Comparison of ENCODE assay signal across 1 cellular context in genomic region chr16:75648265-75649076, GRCh38.
A peak's percentile ranks its signal among the peaks of the same experiment; 100 is the strongest.
TF ChIP-seq lines count a peak whose summit lies in the region.

No MANE protein-coding gene starts in this region.

TF ChIP-seq in K562, 482 proteins besides CTCF, POLR2A, EP300 and RAD21 (continued from another document and continues in another):
- no peak for TF ChIP-seq ZBTB11 (CRISPR knock-in tag; IDR thresholded peaks at IDR 0.05)
- TF ChIP-seq SNRNP70 (optimal IDR thresholded peaks at IDR 0.05; ENCODE audit: low read depth, low read length), result no peak
- no peak for TF ChIP-seq ESRRB (CRISPR knock-in tag; IDR thresholded peaks at IDR 0.05; ENCODE audit: borderline replicate concordance)
- TF ChIP-seq TRIM28 (IDR thresholded peaks at IDR 0.05), result no peak
- 0 out of 2 replicates have a peak, but pooled peaks have one; percentile 1 for TF ChIP-seq CTBP1 (IDR thresholded peaks at IDR 0.05; ENCODE audit: borderline replicate concordance)
- TF ChIP-seq EHMT2 (IDR thresholded peaks at IDR 0.05), result no peak
- no peak for TF ChIP-seq ZFP91 (CRISPR knock-in tag; IDR thresholded peaks at IDR 0.05)
- TF ChIP-seq RNF2 (IDR thresholded peaks at IDR 0.05), result no peak
- TF ChIP-seq ZNF121 (CRISPR knock-in tag; conservative IDR thresholded peaks at IDR 0.05), result no peak
- peak in 1 of 2 experiments; percentile 15; a peak in 1 of 4 replicates for TF ChIP-seq UBTF (IDR thresholded peaks at IDR 0.05; ENCODE audit: borderline replicate concordance in 1 of 2, low read depth in 2 of 2, low read length in 2 of 2)
- no peak for TF ChIP-seq ZNF165 (CRISPR knock-in tag; IDR thresholded peaks at IDR 0.05; ENCODE audit: borderline replicate concordance)
- peak; percentile 51 for TF ChIP-seq VEZF1 (CRISPR knock-in tag; IDR thresholded peaks at IDR 0.05)
- no peak for TF ChIP-seq ZNF316 (IDR thresholded peaks at IDR 0.05)
- TF ChIP-seq CBFB (CRISPR knock-in tag; IDR thresholded peaks at IDR 0.05), result no peak
- TF ChIP-seq ETV5 (CRISPR knock-in tag; IDR thresholded peaks at IDR 0.05; ENCODE audit: low read depth), result no peak
- TF ChIP-seq ZNF407 (IDR thresholded peaks at IDR 0.05; ENCODE audit: low read depth), result no peak
- no peak for TF ChIP-seq NFXL1 (CRISPR knock-in tag; IDR thresholded peaks at IDR 0.05)
- no peak for TF ChIP-seq ZNF609 (CRISPR knock-in tag; IDR thresholded peaks at IDR 0.05; ENCODE audit: borderline replicate concordance)
- no peak for TF ChIP-seq ZC3H8 (IDR thresholded peaks at IDR 0.05)
- TF ChIP-seq CHAMP1 (IDR thresholded peaks at IDR 0.05), result no peak
- no peak for TF ChIP-seq POU5F1 (IDR thresholded peaks at IDR 0.05; ENCODE audit: borderline replicate concordance, low read depth, low read length, partially characterized antibody)
- peak; percentile 31 to 55; a peak in 2 of 4 replicates for TF ChIP-seq NRF1 (conservative IDR thresholded peaks at IDR 0.05 in 1 of 2, IDR thresholded peaks at IDR 0.05 in 1 of 2)
- no peak for TF ChIP-seq NEUROD1 (IDR thresholded peaks at IDR 0.05; ENCODE audit: borderline replicate concordance, low read depth, low read length, partially characterized antibody)
